ENCODE assay signal across 19 cellular contexts in the genomic region with DNA sequence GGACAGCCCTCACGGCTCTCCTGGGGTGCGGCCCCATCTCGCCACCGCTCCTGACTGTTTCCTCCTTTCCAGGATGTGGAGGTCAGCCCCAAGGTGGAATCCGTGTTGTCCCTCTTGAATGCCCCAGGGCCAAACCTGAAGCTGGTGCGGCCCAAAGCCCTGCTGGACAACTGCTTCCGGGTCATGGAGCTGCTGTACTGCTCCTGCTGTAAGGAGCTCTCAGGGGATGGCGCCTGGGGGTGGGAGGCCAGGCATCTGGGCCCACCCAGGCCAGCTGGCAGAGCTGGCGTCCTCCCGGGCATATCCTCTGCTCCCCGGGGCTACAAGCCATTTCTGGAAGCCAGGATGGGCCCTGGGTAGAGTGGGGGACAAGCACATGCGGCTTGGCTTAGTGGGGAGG. TPM values are rescaled to one million over a fixed set of nuclear protein-coding genes. Genes with fewer than 3 reads are reported as not detected.
"Had no signal": no experiment of that assay in that cellular context is flagged by ENCODE, and none has a peak within 500 bp of the region (broad histone marks: within the 10 kb centered on the region; RNA-seq: fewer than 3 reads in every experiment).

No MANE protein-coding gene starts in this region.

- H2AFZ ChIP-seq: hepatocyte, parathyroid adenoma had no signal

- H3K4me3 ChIP-seq: body of pancreas, hepatocyte, thyroid gland had no signal

- DNase-seq: activated CD4-positive, alpha-beta T cell treated with anti-CD3 and anti-CD28 coated beads, Interleukin-2, amount 10 ng/mL, durations not matched to agents 24 days and 14 days; activated CD8-positive, alpha-beta T cell treated with anti-CD3 and anti-CD28 coated beads for 36 hours; activated naive CD4-positive, alpha-beta T cell treated with Interleukin-2 at 50 U/mL for 16 hours; activated naive CD8-positive, alpha-beta T cell treated with anti-CD3 and anti-CD28 coated beads, Interleukin-2, amount 10 ng/mL, durations not matched to agents 7 days and 5 days; activated T-cell treated with anti-CD3 and anti-CD28 coated beads, Interleukin-2, amount 50 U/mL, for 1 hour; amygdala; body of pancreas; dermis blood vessel endothelial cell; effector memory CD8-positive, alpha-beta T cell; foreskin fibroblast; natural killer cell; stimulated activated CD4-positive, alpha-beta T cell treated with anti-CD3 and anti-CD28 coated beads, Interleukin-12 subunit alpha, Interleukin-12 subunit beta, amount 100 ng/mL, for 4 hours; stimulated activated CD4-positive, alpha-beta T cell treated with anti-CD3 and anti-CD28 coated beads, Interleukin-1b, Interleukin-23, amount 100 ng/mL, for 48 hours; stimulated activated CD8-positive, alpha-beta memory T cell treated with anti-CD3 and anti-CD28 coated beads, Interleukin-4, amount 100 ng/mL, for 48 hours; stimulated activated naive CD4-positive, alpha-beta T cell; thyroid gland had no signal

- H3K27ac Mint-ChIP-seq: activated CD4-positive, alpha-beta T cell treated with anti-CD3 and anti-CD28 coated beads, Interleukin-2, amount 10 ng/mL, durations not matched to agents 24 days and 14 days; activated CD8-positive, alpha-beta T cell treated with anti-CD3 and anti-CD28 coated beads for 36 hours; activated T-helper 2 cell treated with anti-CD3 and anti-CD28 coated beads, Interferon-gamma antibody, Interleukin-2, Interleukin-4, amounts not matched to agents 10 μg/mL and 5 μg/mL and 100 μg/mL, durations not matched to agents 14 hours and 24 hours and 36 hours; natural killer cell had no signal

- H3K4me3 Mint-ChIP-seq: activated CD4-positive, alpha-beta T cell treated with anti-CD3 and anti-CD28 coated beads, Interleukin-2, amount 10 ng/mL, durations not matched to agents 24 days and 14 days; activated CD8-positive, alpha-beta T cell treated with anti-CD3 and anti-CD28 coated beads for 36 hours; activated naive CD8-positive, alpha-beta T cell treated with anti-CD3 and anti-CD28 coated beads, Interleukin-2, amount 10 ng/mL, durations not matched to agents 7 days and 5 days; effector memory CD8-positive, alpha-beta T cell; natural killer cell had no signal

- H3K27me3 Mint-ChIP-seq: activated CD4-positive, alpha-beta T cell treated with anti-CD3 and anti-CD28 coated beads, Interleukin-2, amount 10 ng/mL, durations not matched to agents 24 days and 14 days; activated CD8-positive, alpha-beta T cell treated with anti-CD3 and anti-CD28 coated beads for 36 hours; effector memory CD8-positive, alpha-beta T cell had no signal

- H3K79me2 ChIP-seq: hepatocyte, parathyroid adenoma had no signal

- H3K36me3 Mint-ChIP-seq: activated naive CD8-positive, alpha-beta T cell treated with anti-CD3 and anti-CD28 coated beads, Interleukin-2, amount 10 ng/mL, durations not matched to agents 7 days and 5 days; natural killer cell had no signal

- H3K4me2 ChIP-seq: hepatocyte had no signal

- H3K9me3 Mint-ChIP-seq: activated CD4-positive, alpha-beta T cell treated with anti-CD3 and anti-CD28 coated beads, Interleukin-2, amount 10 ng/mL, durations not matched to agents 24 days and 14 days; activated CD8-positive, alpha-beta T cell treated with anti-CD3 and anti-CD28 coated beads for 36 hours; activated naive CD8-positive, alpha-beta T cell treated with anti-CD3 and anti-CD28 coated beads, Interleukin-2, amount 10 ng/mL, durations not matched to agents 7 days and 5 days; activated T-helper 2 cell treated with anti-CD3 and anti-CD28 coated beads, Interferon-gamma antibody, Interleukin-2, Interleukin-4, amounts not matched to agents 10 μg/mL and 5 μg/mL and 100 μg/mL, durations not matched to agents 14 hours and 24 hours and 36 hours; effector memory CD8-positive, alpha-beta T cell; natural killer cell had no signal

- H3K4me1 ChIP-seq: body of pancreas, parathyroid adenoma, thyroid gland had no signal

- H3K27me3 ChIP-seq: body of pancreas, hepatocyte, thyroid gland had no signal

- H3K9me3 ChIP-seq: body of pancreas, thyroid gland had no signal

- H3K4me1 Mint-ChIP-seq: activated CD4-positive, alpha-beta T cell treated with anti-CD3 and anti-CD28 coated beads, Interleukin-2, amount 10 ng/mL, durations not matched to agents 24 days and 14 days; natural killer cell had no signal

- H3K9ac ChIP-seq: parathyroid adenoma had no signal

- H3K27ac ChIP-seq: body of pancreas, hepatocyte, parathyroid adenoma, thyroid gland had no signal

- ATAC-seq: activated CD8-positive, alpha-beta T cell treated with anti-CD3 and anti-CD28 coated beads for 36 hours; body of pancreas; effector memory CD8-positive, alpha-beta T cell; natural killer cell had no signal

RNA-seq across cellular contexts. Expression of a gene that starts 13.2 kb away (rescaled TPM):
- total RNA-seq: activated CD8-positive, alpha-beta T cell treated with anti-CD3 and anti-CD28 coated beads for 36 hours; activated T-helper 2 cell treated with anti-CD3 and anti-CD28 coated beads, Interferon-gamma antibody, Interleukin-2, Interleukin-4, amounts not matched to agents 10 μg/mL and 5 μg/mL and 100 μg/mL, durations not matched to agents 14 hours and 24 hours and 36 hours had no signal
